Comparison of ENCODE assay signal across 22 cellular contexts in genomic region chr3:116316781-116317180, GRCh38.
"Had no signal": no experiment of that assay in that cellular context is flagged by ENCODE, and none has a peak within 500 bp of the region (broad histone marks: within the 10 kb centered on the region; RNA-seq: fewer than 3 reads in every experiment).

No MANE protein-coding gene starts in this region.

- H3K9me3 ChIP-seq: SK-N-SH had no signal

- H3K27ac ChIP-seq: RWPE1 had no signal

- ATAC-seq: Panc1, PC-3 had no signal

- DNase-seq: KBM-7; MV-4-11; NCI-H1048; NCI-H1105; NCI-H1417; NCI-H1436 treated with DMSO at 0.1 percent for 48 hours; NCI-H1694 treated with DMSO at 0.1 percent for 48 hours; NCI-H1930; NCI-H2081; NCI-H2107; NCI-H2171; NCI-H226; NCI-H510A treated with DMSO at 0.1 percent for 48 hours; NCI-H526; NCI-H82; NK-92 treated with Interleukin-12 subunit alpha and Interleukin-12 subunit beta, amount 100 ng/mL, for 24 hours; PC-3; SHP77; SK-N-SH; SW 1271 had no signal

- H3K4me2 ChIP-seq: SK-N-SH had no signal

- H3K9ac ChIP-seq: SK-N-SH had no signal
